ENCODE assay signal across 18 cellular contexts in the genomic region with DNA sequence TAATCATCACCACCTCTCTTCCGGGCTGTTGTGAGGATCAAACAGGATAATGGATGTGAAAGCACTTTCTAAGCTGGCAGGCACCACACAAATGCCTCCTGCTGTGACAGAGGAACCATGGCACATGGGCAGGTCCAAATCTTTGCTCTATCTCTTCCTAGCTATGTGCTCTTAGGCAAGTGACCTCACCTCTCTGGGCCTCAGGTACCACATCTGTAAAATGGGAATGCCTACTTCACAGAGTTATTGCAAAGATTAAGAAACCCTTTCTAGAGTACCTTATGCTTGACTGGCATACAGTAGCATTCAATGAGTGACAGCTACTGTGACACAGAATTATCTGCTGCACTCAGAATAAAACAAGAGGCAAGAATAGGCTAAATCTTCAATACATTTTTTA. TPM values are rescaled to one million over a fixed set of nuclear protein-coding genes. Genes with fewer than 3 reads are reported as not detected.
A peak's percentile ranks its signal among the peaks of the same experiment; 100 is the strongest.
DNase-seq lines count a peak whose midpoint lies in the region; ATAC-seq, FAIRE-seq and TF ChIP-seq lines count a peak whose summit lies in the region.
"Had no signal": no experiment of that assay in that cellular context is flagged by ENCODE, and none has a peak within 500 bp of the region (broad histone marks: within the 10 kb centered on the region; RNA-seq: fewer than 3 reads in every experiment).

No MANE protein-coding gene starts in this region.

- TF ChIP-seq POLR2A in K562 (conservative IDR thresholded peaks at IDR 0.05) = no peak

- WGBS in HUES64 = 60% methylated on average over 1 of the region's 1 CpG
- 92% methylated on average over 1 of the region's 1 CpG for WGBS in K562 (ENCODE audit: insufficient coverage, low coverage, missing lambda C conversion rate)

- in situ Hi-C loops in K562 (cut with MboI) (no loop called here), GM13977 (cut with MboI; ENCODE audit: low pct_unique_long_range_greater_than_20kb, low sequenced_read_pairs, unreplicated experiment) (no loop called here)

- no peaks in the 10 kb centered on the region for H3K27me3 ChIP-seq in HUES48 (ENCODE audit: control insufficient read depth, insufficient read depth, low read length)
- H3K27me3 ChIP-seq in HUES64 (ENCODE audit: insufficient read depth, low read length) = no peaks in the 10 kb centered on the region
- H3K27me3 ChIP-seq in K562 (ENCODE audit: control insufficient read depth in 2 of 2, insufficient read depth in 2 of 2, low read length in 2 of 2) = no peaks in the 10 kb centered on the region
- H3K27me3 ChIP-seq in iPS-18a (ENCODE audit: control insufficient read depth, insufficient read depth, low read length) = no peaks in the 10 kb centered on the region

- no peak for FAIRE-seq in K562 (lab: Jason Lieb, UNC)
- FAIRE-seq: G401.6, GM12892, GM19239 had no signal

- H3K9me3 ChIP-seq in HUES48 (ENCODE audit: control insufficient read depth, insufficient read depth, low read length) (no peaks in the 10 kb centered on the region), HUES64 (ENCODE audit: insufficient read depth, low read depth, low read length) (no peaks in the 10 kb centered on the region), K562 (replicated peaks; ENCODE audit: control insufficient read depth, insufficient read depth, low read depth, low read length) (no peaks in the 10 kb centered on the region), iPS-18a (ENCODE audit: control insufficient read depth, low read depth, low read length) (no peaks in the 10 kb centered on the region)

- no peak for TF ChIP-seq EP300 in K562 (IDR thresholded peaks at IDR 0.05; ENCODE audit: low read length)

- CTCF ChIA-PET in K562 (lab: Yijun Ruan, JAX; ENCODE audit: low intra/inter-chr PET ratio) = no interaction called here

- intact Hi-C loops in K562 (cut with micrococcal nuclease) = no loop called here

- TF ChIP-seq RAD21 in K562 (CRISPR knock-in tag; conservative IDR thresholded peaks at IDR 0.05 in 1 of 2, IDR thresholded peaks at IDR 0.05 in 1 of 2) = no peak

- H2AFZ ChIP-seq in K562 (ENCODE audit: low read depth, low read length) = no peak overlapping the region
- H2AFZ ChIP-seq: GM23248 had no signal

- ATAC-seq in K562 = no peak

- H3K4me2 ChIP-seq in K562 (ENCODE audit: insufficient read depth, low read length) = no peak overlapping the region

- H3K27ac ChIP-seq in HUES48 (ENCODE audit: low read depth, low read length) = peak overlapping the region; percentile 87
- H3K27ac ChIP-seq in HUES64 (ENCODE audit: low read depth, low read length) = peak overlapping the region; percentile 74; the same call in 1 of the 2 replicates
- no peak overlapping the region for H3K27ac ChIP-seq in K562 (ENCODE audit: extremely low read depth, low read depth, low read length)
- no peak overlapping the region for H3K27ac ChIP-seq in iPS-18a (ENCODE audit: low read length)
- H3K27ac ChIP-seq: GM23248 had no signal

- H3K36me3 ChIP-seq in HUES48 (ENCODE audit: control insufficient read depth, insufficient read depth, low read length) = peaks cover 87% of the 10 kb centered on the region
- peaks cover 80% of the 10 kb centered on the region for H3K36me3 ChIP-seq in HUES64 (ENCODE audit: insufficient read depth, low read length)
- peaks cover 94% of the 10 kb centered on the region for H3K36me3 ChIP-seq in K562 (ENCODE audit: control insufficient read depth, insufficient read depth, low read length)
- peaks cover 55% of the 10 kb centered on the region for H3K36me3 ChIP-seq in iPS-18a (ENCODE audit: control insufficient read depth, low read depth, low read length)

- H3K4me1 ChIP-seq in HUES48 (ENCODE audit: control insufficient read depth, insufficient read depth, low read length) (peaks cover 38% of the 10 kb centered on the region), HUES64 (ENCODE audit: insufficient read depth, low read length) (peaks cover 29% of the 10 kb centered on the region), K562 (replicated peaks in 1 of 2; ENCODE audit: control insufficient read depth in 2 of 2, insufficient read depth in 2 of 2, low read length in 2 of 2) (peaks cover 0 to 3% of the 10 kb centered on the region in 2 experiments; a peak in 2 of 5 replicates), iPS-18a (ENCODE audit: control insufficient read depth, low read depth, low read length) (peaks cover 37% of the 10 kb centered on the region)

- H3K4me3 ChIP-seq in HUES48 (ENCODE audit: low read depth, low read length) (no peak overlapping the region), HUES64 (ENCODE audit: low read length) (no peak overlapping the region), K562 (no peak overlapping the region), iPS-18a (ENCODE audit: low read length) (peak overlapping the region; percentile 2)
- H3K4me3 ChIP-seq: GM23248 had no signal

- no peaks in the 10 kb centered on the region for H3K9me1 ChIP-seq in K562 (ENCODE audit: control insufficient read depth, insufficient read depth, low read length)

- H3K9ac ChIP-seq in HUES48 (ENCODE audit: low read depth, low read length) (no peak overlapping the region), HUES64 (ENCODE audit: low read depth, low read length) (no peak overlapping the region), K562 (ENCODE audit: insufficient read depth in 1 of 2, low read depth in 2 of 2, low read length in 2 of 2) (no peak overlapping the region), iPS-18a (ENCODE audit: low read length) (no peak overlapping the region)
- H3K9ac ChIP-seq: GM23248 had no signal

- TF ChIP-seq CTCF in K562 (IDR thresholded peaks at IDR 0.05 in 2 of 3, conservative IDR thresholded peaks at IDR 0.05 in 1 of 3; ENCODE audit: insufficient read depth in 2 of 3, low read depth in 1 of 3, low read length in 3 of 3) (no peak), GM13977 (IDR thresholded peaks at IDR 0.05; ENCODE audit: extremely low read depth, insufficient read depth, missing control alignments) (no peak)

- DNase-seq in K562 (ENCODE audit: extremely low read depth in 1 of 4, low spot score in 3 of 4) (no peak), middle frontal gyrus (ENCODE audit: extremely low spot score, low spot score) (no peak), NCI-H128 (lab: John Stamatoyannopoulos, UW; ENCODE audit: unreplicated experiment) (no peak), GM13977 (ENCODE audit: low spot score) (no peak), anterior cingulate cortex (lab: John Stamatoyannopoulos, UW) (no peak)
- DNase-seq: C1 segment of cervical spinal cord; CD4-positive, alpha-beta memory T cell; COR-L47; DMS153; DND-41; GM23248; HCEC 1CT had no signal

- no peaks in the 10 kb centered on the region for H4K20me1 ChIP-seq in K562 (replicated peaks; ENCODE audit: control insufficient read depth, insufficient read depth, low read length)

- no TSS peak for BruUV-seq in K562 (replicated peaks; lab: Mats Ljungman, UMichigan)

- H3K79me2 ChIP-seq in K562 (ENCODE audit: control insufficient read depth, insufficient read depth, low read length) = no peaks in the 10 kb centered on the region

- POLR2A ChIA-PET in K562 (lab: Yijun Ruan, JAX) = interaction anchor here (1.2 kb wide), 1 partner anchor 12 kb away, joined by 4 read pairs; no protein-coding TSS in a partner anchor

TF ChIP-seq in K562, 482 proteins besides CTCF, POLR2A, EP300 and RAD21:
- TF ChIP-seq, protein P1, sequence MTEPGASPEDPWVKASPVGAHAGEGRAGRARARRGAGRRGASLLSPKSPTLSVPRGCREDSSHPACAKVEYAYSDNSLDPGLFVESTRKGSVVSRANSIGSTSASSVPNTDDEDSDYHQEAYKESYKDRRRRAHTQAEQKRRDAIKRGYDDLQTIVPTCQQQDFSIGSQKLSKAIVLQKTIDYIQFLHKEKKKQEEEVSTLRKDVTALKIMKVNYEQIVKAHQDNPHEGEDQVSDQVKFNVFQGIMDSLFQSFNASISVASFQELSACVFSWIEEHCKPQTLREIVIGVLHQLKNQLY (CRISPR knock-in tag; conservative IDR thresholded peaks at IDR 0.05) = no peak
- TF ChIP-seq NFATC3 (IDR thresholded peaks at IDR 0.05) (no peak), RBM25 (IDR thresholded peaks at IDR 0.05; ENCODE audit: low read depth, low read length, severe bottlenecking) (peak; percentile 51)

RNA-seq across cellular contexts. Expression of a gene that starts 51.6 kb away (rescaled TPM):
- 35.0 TPM for polyA plus RNA-seq in HUES64 (2013, experiment 1 of 2)
- polyA plus RNA-seq in HUES64 (2013, experiment 2 of 2) = 35.6 TPM
- 137 and 219 TPM in 2 replicates for total RNA-seq in K562 (2011; cell fraction: chromatin; rRNA removed; ENCODE audit: low replicate concordance)
- total RNA-seq in K562 (2011; cell fraction: nucleolus; rRNA removed) = 64.2 and 82.4 TPM in 2 replicates
- total RNA-seq in K562 (2011; cell fraction: nucleoplasm; rRNA removed) = 131 and 136 TPM in 2 replicates
- total RNA-seq in K562 (2014; rRNA removed) = 39.5 and 43.1 TPM in 2 replicates
- total RNA-seq in K562 (2014; rRNA removed; fragmentation: Illumina TruSeq; extraction: Trizol) = 38.7 and 42.2 TPM in 2 replicates
- total RNA-seq in K562 (2015; rRNA removed; fragmentation: Illumina TruSeq; extraction: Trizol) = 48.5 and 52.3 TPM in 2 replicates
- total RNA-seq in K562 (2021) = 59.4 and 68.8 TPM in 2 replicates
- polyA plus RNA-seq in K562 (2011; rRNA removed) = 33.8 and 40.9 TPM in 2 replicates
- 20.8 and 22.2 TPM in 2 replicates for polyA plus RNA-seq in K562 (2011; cell fraction: cytosol; rRNA removed)
- polyA plus RNA-seq in K562 (2011; cell fraction: nucleus; rRNA removed) = 140 and 141 TPM in 2 replicates
- polyA plus RNA-seq in K562 (2012) = 38.2 and 52.8 TPM in 2 replicates
- polyA plus RNA-seq in K562 (2014; fragmentation: Illumina TruSeq; extraction: Trizol) = 54.6 and 61.3 TPM in 2 replicates
- polyA plus RNA-seq in K562 (2014; fragmentation: Nextera tagmentation; extraction: Ambion mirVana) = 10 to 100 TPM; 19.9 to 28.0 TPM
- 41.7 and 63.4 TPM in 2 replicates for polyA plus RNA-seq in K562 (2014; rRNA removed)
- polyA minus RNA-seq in K562 (2011; rRNA and poly(A)+ RNA removed) = 74.0 and 76.2 TPM in 2 replicates
- polyA minus RNA-seq in K562 (2011; cell fraction: cytosol; rRNA and poly(A)+ RNA removed) = 28.2 and 29.1 TPM in 2 replicates
- 67.2 and 117 TPM in 2 replicates for polyA minus RNA-seq in K562 (2011; cell fraction: nucleus; rRNA and poly(A)+ RNA removed)

Comparison
In these comparisons a context has a peak if more than half of its experiments do, and no peak if none do; other contexts are left out.
1. H3K27ac ChIP-seq: peak in HUES48 (single experiment) and HUES64 (single experiment); none in K562 (single experiment) and iPS-18a (single experiment).